In genomic region chrX:104419211-104419610, GRCh38 we compare ENCODE assay signal across 22 cellular contexts.
DNase-seq lines count a peak whose midpoint lies in the region; ATAC-seq and TF ChIP-seq lines count a peak whose summit lies in the region.
"Had no signal": no experiment of that assay in that cellular context is flagged by ENCODE, and none has a peak within 500 bp of the region (broad histone marks: within the 10 kb centered on the region; RNA-seq: fewer than 3 reads in every experiment).

No MANE protein-coding gene starts in this region.

- H3K4me1 ChIP-seq in RWPE2 (ENCODE audit: insufficient read depth, poor library complexity, severe bottlenecking): peaks cover 10% of the 10 kb centered on the region
- H3K4me1 ChIP-seq: gastrocnemius medialis, sigmoid colon, stomach, tibial artery had no signal

- DNase-seq in HT-29 (ENCODE audit: low spot score) (peak; percentile 76), RWPE2 (ENCODE audit: low spot score) (peak; percentile 77), retinal pigment epithelial cell (ENCODE audit: low read depth) (peak; percentile 0), COLO668 (lab: John Stamatoyannopoulos, UW; ENCODE audit: unreplicated experiment) (no peak), middle frontal gyrus (ENCODE audit: extremely low spot score, low spot score) (no peak)
- DNase-seq: activated CD4-positive, alpha-beta T cell treated with anti-CD3 and anti-CD28 coated beads, Interleukin-2, amount 10 ng/mL, durations not matched to agents 7 days and 5 days; activated naive CD4-positive, alpha-beta T cell treated with anti-CD3 and anti-CD28 coated beads, Interleukin-2, amount 50 U/mL, for 16 hours; gastrocnemius medialis; GDM1; NCI-H1417; NCI-H2081; NCI-H446; NCI-H82; posterior cingulate gyrus; sigmoid colon; stomach; tibial artery; WERI-Rb-1 had no signal

- no peaks in the 10 kb centered on the region for H3K27me3 ChIP-seq in RWPE2 (ENCODE audit: insufficient read depth, poor library complexity, severe bottlenecking)
- H3K27me3 ChIP-seq: gastrocnemius medialis, sigmoid colon, stomach, tibial artery had no signal

- peak overlapping the region; percentile 73 for H3K27ac ChIP-seq in RWPE2 (ENCODE audit: poor library complexity, severe bottlenecking)
- H3K27ac ChIP-seq: gastrocnemius medialis, sigmoid colon, stomach, tibial artery, WERI-Rb-1 had no signal

- H3K9me3 ChIP-seq in RWPE2 (ENCODE audit: severe bottlenecking): no peaks in the 10 kb centered on the region
- H3K9me3 ChIP-seq: sigmoid colon had no signal

- no peaks in the 10 kb centered on the region for H3K36me3 ChIP-seq in RWPE2 (ENCODE audit: low read depth)
- H3K36me3 ChIP-seq: gastrocnemius medialis, sigmoid colon, stomach, tibial artery, WERI-Rb-1 had no signal

- ATAC-seq in RWPE2 (ENCODE audit: low read depth): peak; percentile 92
- ATAC-seq in esophagus mucosa: peak; percentile 58
- ATAC-seq in HG02588 (IDR thresholded peaks at IDR 0.05; ENCODE audit: unreplicated experiment): no peak
- ATAC-seq: gastrocnemius medialis, Right ventricle myocardium inferior had no signal

- TF ChIP-seq CTCF in RWPE2 (IDR thresholded peaks at IDR 0.05; ENCODE audit: poor library complexity, severe bottlenecking) (no peak), retinal pigment epithelial cell (conservative IDR thresholded peaks at IDR 0.05; ENCODE audit: low read depth, low read length) (no peak)

- H3K4me3 ChIP-seq in RWPE2 (ENCODE audit: severe bottlenecking) (no peak overlapping the region), retinal pigment epithelial cell (ENCODE audit: low read length) (no peak overlapping the region)
- H3K4me3 ChIP-seq: gastrocnemius medialis, lung, sigmoid colon, stomach, tibial artery had no signal

Comparison
In these comparisons a context has a peak if more than half of its experiments do, and no peak if none do; other contexts are left out.
1. DNase-seq: peak in HT-29 (single experiment), RWPE2 (single experiment) and retinal pigment epithelial cell (single experiment); none in COLO668 (single experiment) and middle frontal gyrus (single experiment).